In genomic region chr4:110632506-110633357, GRCh38 we compare ENCODE assay signal across 12 cellular contexts. TPM values are rescaled to one million over a fixed set of nuclear protein-coding genes. Genes with fewer than 3 reads are reported as not detected.
DNase-seq lines count a peak whose midpoint lies in the region; ATAC-seq and TF ChIP-seq lines count a peak whose summit lies in the region.
"Had no signal": no experiment of that assay in that cellular context is flagged by ENCODE, and none has a peak within 500 bp of the region (broad histone marks: within the 10 kb centered on the region; RNA-seq: fewer than 3 reads in every experiment).

No MANE protein-coding gene starts in this region.

- H3K36me3 Mint-ChIP-seq in T-helper 1 cell treated with Interleukin-12 subunit alpha and Interleukin-12 subunit beta and Interleukin-4 antibody, amounts not matched to agents 30 μg/mL and 1 μg/mL, for 36 hours (ENCODE audit: low read depth) = peaks cover 10% of the 10 kb centered on the region

- H3K9me3 Mint-ChIP-seq in T-helper 1 cell treated with Interleukin-12 subunit alpha and Interleukin-12 subunit beta and Interleukin-4 antibody, amounts not matched to agents 30 μg/mL and 1 μg/mL, for 36 hours = peaks cover 3% of the 10 kb centered on the region

- peaks cover 12% of the 10 kb centered on the region for H3K4me1 ChIP-seq in iPS-15b (ENCODE audit: control insufficient read depth, insufficient read depth, low read length)
- H3K4me1 ChIP-seq in skeletal muscle tissue (ENCODE audit: control insufficient read depth in 3 of 3, insufficient read depth in 3 of 3, low read length in 3 of 3) = peaks cover 6 to 31% (median 21%) of the 10 kb centered on the region in 3 donors
- peaks cover 0 to 18% of the 10 kb centered on the region in 2 donors for H3K4me1 ChIP-seq in adrenal gland (replicated peaks in 1 of 2)

- peaks cover 92% of the 10 kb centered on the region for H3K27me3 Mint-ChIP-seq in T-helper 1 cell treated with Interleukin-12 subunit alpha and Interleukin-12 subunit beta and Interleukin-4 antibody, amounts not matched to agents 30 μg/mL and 1 μg/mL, for 36 hours (ENCODE audit: low read depth)

- no peak for TF ChIP-seq POLR2A in adrenal gland (IDR thresholded peaks at IDR 0.05)

- ATAC-seq in HG03439 (IDR thresholded peaks at IDR 0.05; ENCODE audit: unreplicated experiment) = no peak

- peaks cover 2% of the 10 kb centered on the region for H3K4me1 Mint-ChIP-seq in T-helper 1 cell treated with Interleukin-12 subunit alpha and Interleukin-12 subunit beta and Interleukin-4 antibody, amounts not matched to agents 30 μg/mL and 1 μg/mL, for 36 hours (ENCODE audit: low read depth)

- DNase-seq in T-helper 1 cell = no peak
- no peak for DNase-seq in WERI-Rb-1
- no peak for DNase-seq in NK-92 (lab: John Stamatoyannopoulos, UW; ENCODE audit: unreplicated experiment)
- no peak for DNase-seq in adrenal gland
- DNase-seq: NK-92 treated with Interleukin-12 subunit alpha and Interleukin-12 subunit beta, amount 100 ng/mL, for 24 hours; stimulated activated CD4-positive, alpha-beta T cell treated with anti-CD3 and anti-CD28 coated beads, Interleukin-4, amount 100 ng/mL, for 24 hours had no signal

- no peak for TF ChIP-seq CTCF in WERI-Rb-1 (IDR thresholded peaks at IDR 0.05; ENCODE audit: low read depth, low read length)
- no peak for TF ChIP-seq CTCF in adrenal gland (IDR thresholded peaks at IDR 0.05)

- 6 to 10% (median 8%) methylated on average over 28 to 58 of the region's 58 CpGs for WGBS in adrenal gland, 4 donors

- peaks cover 99% of the 10 kb centered on the region for H3K27me3 ChIP-seq in WERI-Rb-1 (ENCODE audit: insufficient read depth, low read depth, severe bottlenecking)
- H3K27me3 ChIP-seq in iPS-15b (ENCODE audit: control insufficient read depth, insufficient read depth, low read length) = peaks cover 95% of the 10 kb centered on the region
- peaks cover 17 to 69% (median 31%) of the 10 kb centered on the region in 3 donors for H3K27me3 ChIP-seq in skeletal muscle tissue (ENCODE audit: control insufficient read depth in 3 of 3, insufficient read depth in 3 of 3, low read length in 3 of 3)
- H3K27me3 ChIP-seq in adrenal gland = peaks cover 94% of the 10 kb centered on the region

- H3K4me3 Mint-ChIP-seq in T-helper 1 cell treated with Interleukin-12 subunit alpha and Interleukin-12 subunit beta and Interleukin-4 antibody, amounts not matched to agents 30 μg/mL and 1 μg/mL, for 36 hours = no peak overlapping the region

- H3K27ac ChIP-seq in WERI-Rb-1 = no peak overlapping the region
- peak overlapping the region; percentile 85 for H3K27ac ChIP-seq in skeletal muscle tissue (ENCODE audit: low read depth, low read length)
- no peak overlapping the region for H3K27ac ChIP-seq in adrenal gland

- H3K9ac ChIP-seq in iPS-15b (ENCODE audit: low read depth, low read length) (no peak overlapping the region), skeletal muscle tissue (ENCODE audit: low read depth in 1 of 3, low read length in 3 of 3) (peak overlapping the region; percentile 86 to 98 (median 89))

- H3K9me3 ChIP-seq in WERI-Rb-1 (ENCODE audit: severe bottlenecking) = peaks cover 45% of the 10 kb centered on the region
- H3K9me3 ChIP-seq in iPS-15b (ENCODE audit: control insufficient read depth, insufficient read depth, low read length) = no peaks in the 10 kb centered on the region
- H3K9me3 ChIP-seq in skeletal muscle tissue (ENCODE audit: control insufficient read depth in 3 of 3, low read length in 3 of 3) = peaks cover 0 to 2% (median 0%) of the 10 kb centered on the region in 3 donors
- H3K9me3 ChIP-seq in adrenal gland (replicated peaks in 1 of 3) = no peaks in the 10 kb centered on the region

- intact Hi-C loops in adrenal gland (cut with DNase I) = no loop called here

- H3K4me3 ChIP-seq in WERI-Rb-1 (ENCODE audit: low read depth, low read length) = peak overlapping the region; percentile 31
- H3K4me3 ChIP-seq in iPS-15b (ENCODE audit: low read depth, low read length) = peak overlapping the region; percentile 74
- H3K4me3 ChIP-seq in skeletal muscle tissue (ENCODE audit: low read length in 3 of 3) = peak overlapping the region; percentile 23 to 77 (median 76)
- H3K4me3 ChIP-seq in adrenal gland = peak overlapping the region in 1 of 4 donors; percentile 34
- H3K4me3 ChIP-seq: K562 had no signal

- H3K27ac Mint-ChIP-seq in T-helper 1 cell treated with Interleukin-12 subunit alpha and Interleukin-12 subunit beta and Interleukin-4 antibody, amounts not matched to agents 30 μg/mL and 1 μg/mL, for 36 hours = peak overlapping the region; percentile 55

- H3K36me3 ChIP-seq in WERI-Rb-1 = no peaks in the 10 kb centered on the region
- H3K36me3 ChIP-seq in iPS-15b (ENCODE audit: control insufficient read depth, insufficient read depth, low read length) = no peaks in the 10 kb centered on the region
- H3K36me3 ChIP-seq in skeletal muscle tissue (ENCODE audit: control insufficient read depth in 3 of 3, insufficient read depth in 3 of 3, low read length in 3 of 3) = no peaks in the 10 kb centered on the region
- H3K36me3 ChIP-seq in adrenal gland (replicated peaks in 1 of 2) = no peaks in the 10 kb centered on the region

RNA-seq across cellular contexts. Expression of gene PITX2, which starts 9.9 kb away (rescaled TPM):
- total RNA-seq in skeletal muscle tissue (16.2 TPM), adrenal gland (not detected)
- not detected for polyA plus RNA-seq in adrenal gland
- total RNA-seq: cerebellum, K562 had no signal

Comparison
In these comparisons a context has a peak if more than half of its experiments do, and no peak if none do; other contexts are left out.
1. RNA of gene PITX2, which starts 9.9 kb away (total RNA-seq): 16.2 TPM in skeletal muscle tissue (single experiment); not detected in adrenal gland; every median in the first group is over 10 times any median in the second.